Comparison of ENCODE assay signal across 1 cellular context in the genomic region with DNA sequence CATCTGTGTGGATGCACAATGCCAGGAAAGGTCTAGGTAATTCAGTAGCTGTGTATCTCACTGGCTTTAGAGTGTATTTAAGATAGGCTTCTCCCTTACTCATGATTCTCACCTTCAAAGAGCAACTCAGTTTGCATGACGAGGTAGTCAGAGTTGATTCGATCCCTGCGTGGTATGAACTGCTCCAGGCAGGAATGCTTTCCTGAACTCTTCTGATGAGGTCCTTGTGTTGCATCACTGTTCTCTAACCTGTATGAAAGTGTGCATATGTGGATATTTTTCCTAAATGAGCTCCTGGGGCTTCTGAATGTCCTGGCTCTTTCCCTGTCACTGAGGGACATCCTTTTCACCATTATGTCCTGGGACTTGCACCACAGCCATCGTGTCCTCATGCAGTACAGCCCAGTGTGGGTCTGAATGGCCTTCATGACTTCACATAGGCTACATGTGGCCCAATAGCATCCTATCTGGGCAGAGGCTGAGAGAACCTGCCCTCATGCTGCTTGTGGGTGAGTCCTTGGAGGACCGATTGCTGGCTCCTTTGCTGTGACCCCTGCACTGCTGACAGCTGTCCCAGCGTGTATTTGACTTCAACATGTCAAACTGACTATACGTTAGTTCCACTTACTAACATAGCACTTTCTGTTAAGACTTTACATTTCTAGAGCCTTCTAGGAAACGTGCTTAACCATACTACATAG.
TF ChIP-seq lines count a peak whose summit lies in the region.

No MANE protein-coding gene starts in this region.

TF ChIP-seq in K562, 482 proteins besides CTCF, POLR2A, EP300 and RAD21 (continued from another document):
- TF ChIP-seq, protein P1, sequence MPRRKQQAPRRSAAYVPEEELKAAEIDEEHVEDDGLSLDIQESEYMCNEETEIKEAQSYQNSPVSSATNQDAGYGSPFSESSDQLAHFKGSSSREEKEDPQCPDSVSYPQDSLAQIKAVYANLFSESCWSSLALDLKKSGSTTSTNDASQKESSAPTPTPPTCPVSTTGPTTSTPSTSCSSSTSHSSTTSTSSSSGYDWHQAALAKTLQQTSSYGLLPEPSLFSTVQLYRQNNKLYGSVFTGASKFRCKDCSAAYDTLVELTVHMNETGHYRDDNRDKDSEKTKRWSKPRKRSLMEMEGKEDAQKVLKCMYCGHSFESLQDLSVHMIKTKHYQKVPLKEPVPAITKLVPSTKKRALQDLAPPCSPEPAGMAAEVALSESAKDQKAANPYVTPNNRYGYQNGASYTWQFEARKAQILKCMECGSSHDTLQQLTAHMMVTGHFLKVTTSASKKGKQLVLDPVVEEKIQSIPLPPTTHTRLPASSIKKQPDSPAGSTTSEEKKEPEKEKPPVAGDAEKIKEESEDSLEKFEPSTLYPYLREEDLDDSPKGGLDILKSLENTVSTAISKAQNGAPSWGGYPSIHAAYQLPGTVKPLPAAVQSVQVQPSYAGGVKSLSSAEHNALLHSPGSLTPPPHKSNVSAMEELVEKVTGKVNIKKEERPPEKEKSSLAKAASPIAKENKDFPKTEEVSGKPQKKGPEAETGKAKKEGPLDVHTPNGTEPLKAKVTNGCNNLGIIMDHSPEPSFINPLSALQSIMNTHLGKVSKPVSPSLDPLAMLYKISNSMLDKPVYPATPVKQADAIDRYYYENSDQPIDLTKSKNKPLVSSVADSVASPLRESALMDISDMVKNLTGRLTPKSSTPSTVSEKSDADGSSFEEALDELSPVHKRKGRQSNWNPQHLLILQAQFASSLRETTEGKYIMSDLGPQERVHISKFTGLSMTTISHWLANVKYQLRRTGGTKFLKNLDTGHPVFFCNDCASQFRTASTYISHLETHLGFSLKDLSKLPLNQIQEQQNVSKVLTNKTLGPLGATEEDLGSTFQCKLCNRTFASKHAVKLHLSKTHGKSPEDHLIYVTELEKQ (CRISPR knock-in tag; IDR thresholded peaks at IDR 0.05): peak; percentile 60; the same call in 1 of the 2 replicates
- peak; percentile 1; the same call in 1 of the 2 replicates for TF ChIP-seq RBFOX2 (IDR thresholded peaks at IDR 0.05; ENCODE audit: low read depth, low read length)
- no peak for TF ChIP-seq TRIM24 (IDR thresholded peaks at IDR 0.05)
- TF ChIP-seq ZFP36 (IDR thresholded peaks at IDR 0.05; ENCODE audit: low read depth, low read length, partially characterized antibody): no peak
- peak; percentile 32 for TF ChIP-seq POLR2B (IDR thresholded peaks at IDR 0.05; ENCODE audit: low read depth, partially characterized antibody)
- 0 out of 2 replicates have a peak, but pooled peaks have one; percentile 11 for TF ChIP-seq KDM2B (CRISPR knock-in tag; IDR thresholded peaks at IDR 0.05)
- TF ChIP-seq, protein P2, sequence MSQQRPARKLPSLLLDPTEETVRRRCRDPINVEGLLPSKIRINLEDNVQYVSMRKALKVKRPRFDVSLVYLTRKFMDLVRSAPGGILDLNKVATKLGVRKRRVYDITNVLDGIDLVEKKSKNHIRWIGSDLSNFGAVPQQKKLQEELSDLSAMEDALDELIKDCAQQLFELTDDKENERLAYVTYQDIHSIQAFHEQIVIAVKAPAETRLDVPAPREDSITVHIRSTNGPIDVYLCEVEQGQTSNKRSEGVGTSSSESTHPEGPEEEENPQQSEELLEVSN (IDR thresholded peaks at IDR 0.05; ENCODE audit: borderline replicate concordance in 1 of 2, extremely low read depth in 1 of 2, insufficient read depth in 1 of 2, insufficient read length in 1 of 2, low read depth in 1 of 2, low read length in 1 of 2, poor library complexity in 1 of 2, severe bottlenecking in 1 of 2): peak in 1 of 2 experiments; percentile 11
- no peak for TF ChIP-seq MYC (IDR thresholded peaks at IDR 0.05; ENCODE audit: low read depth, low read length)
- TF ChIP-seq MYC (CRISPR knock-in tag; IDR thresholded peaks at IDR 0.05; ENCODE audit: borderline replicate concordance, low read depth): 0 out of 2 replicates have a peak, but pooled peaks have one; percentile 14
- peak; percentile 61; the same call in 1 of the 2 replicates for TF ChIP-seq HSF4 (CRISPR knock-in tag; IDR thresholded peaks at IDR 0.05; ENCODE audit: borderline replicate concordance)
- TF ChIP-seq, protein P3, sequence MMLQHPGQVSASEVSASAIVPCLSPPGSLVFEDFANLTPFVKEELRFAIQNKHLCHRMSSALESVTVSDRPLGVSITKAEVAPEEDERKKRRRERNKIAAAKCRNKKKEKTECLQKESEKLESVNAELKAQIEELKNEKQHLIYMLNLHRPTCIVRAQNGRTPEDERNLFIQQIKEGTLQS (IDR thresholded peaks at IDR 0.05): no peak; the same call in 1 of the 2 replicates
- TF ChIP-seq, protein P3 (CRISPR knock-in tag; conservative IDR thresholded peaks at IDR 0.05): no peak
- TF ChIP-seq SP2 (IDR thresholded peaks at IDR 0.05; ENCODE audit: extremely low read depth, low read depth, low read length, poor library complexity, severe bottlenecking): no peak
- TF ChIP-seq CEBPG (CRISPR knock-in tag; IDR thresholded peaks at IDR 0.05): peak; percentile 52; the same call in 1 of the 2 replicates
- TF ChIP-seq CEBPG (tag; conservative IDR thresholded peaks at IDR 0.05 in 1 of 2, IDR thresholded peaks at IDR 0.05 in 1 of 2): peak; percentile 65 to 72
- TF ChIP-seq, protein P4, sequence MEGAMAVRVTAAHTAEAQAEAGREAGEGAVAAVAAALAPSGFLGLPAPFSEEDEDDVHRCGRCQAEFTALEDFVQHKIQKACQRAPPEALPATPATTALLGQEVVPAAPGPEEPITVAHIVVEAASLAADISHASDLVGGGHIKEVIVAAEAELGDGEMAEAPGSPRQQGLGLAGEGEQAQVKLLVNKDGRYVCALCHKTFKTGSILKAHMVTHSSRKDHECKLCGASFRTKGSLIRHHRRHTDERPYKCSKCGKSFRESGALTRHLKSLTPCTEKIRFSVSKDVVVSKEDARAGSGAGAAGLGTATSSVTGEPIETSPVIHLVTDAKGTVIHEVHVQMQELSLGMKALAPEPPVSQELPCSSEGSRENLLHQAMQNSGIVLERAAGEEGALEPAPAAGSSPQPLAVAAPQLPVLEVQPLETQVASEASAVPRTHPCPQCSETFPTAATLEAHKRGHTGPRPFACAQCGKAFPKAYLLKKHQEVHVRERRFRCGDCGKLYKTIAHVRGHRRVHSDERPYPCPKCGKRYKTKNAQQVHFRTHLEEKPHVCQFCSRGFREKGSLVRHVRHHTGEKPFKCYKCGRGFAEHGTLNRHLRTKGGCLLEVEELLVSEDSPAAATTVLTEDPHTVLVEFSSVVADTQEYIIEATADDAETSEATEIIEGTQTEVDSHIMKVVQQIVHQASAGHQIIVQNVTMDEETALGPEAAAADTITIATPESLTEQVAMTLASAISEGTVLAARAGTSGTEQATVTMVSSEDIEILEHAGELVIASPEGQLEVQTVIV (CRISPR knock-in tag; IDR thresholded peaks at IDR 0.05; ENCODE audit: borderline replicate concordance): no peak
- TF ChIP-seq SNIP1 (IDR thresholded peaks at IDR 0.05; ENCODE audit: low read depth): 0 out of 2 replicates have a peak, but pooled peaks have one; percentile 0
- TF ChIP-seq, protein P5, sequence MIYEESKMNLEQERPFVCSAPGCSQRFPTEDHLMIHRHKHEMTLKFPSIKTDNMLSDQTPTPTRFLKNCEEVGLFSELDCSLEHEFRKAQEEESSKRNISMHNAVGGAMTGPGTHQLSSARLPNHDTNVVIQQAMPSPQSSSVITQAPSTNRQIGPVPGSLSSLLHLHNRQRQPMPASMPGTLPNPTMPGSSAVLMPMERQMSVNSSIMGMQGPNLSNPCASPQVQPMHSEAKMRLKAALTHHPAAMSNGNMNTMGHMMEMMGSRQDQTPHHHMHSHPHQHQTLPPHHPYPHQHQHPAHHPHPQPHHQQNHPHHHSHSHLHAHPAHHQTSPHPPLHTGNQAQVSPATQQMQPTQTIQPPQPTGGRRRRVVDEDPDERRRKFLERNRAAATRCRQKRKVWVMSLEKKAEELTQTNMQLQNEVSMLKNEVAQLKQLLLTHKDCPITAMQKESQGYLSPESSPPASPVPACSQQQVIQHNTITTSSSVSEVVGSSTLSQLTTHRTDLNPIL (CRISPR knock-in tag; IDR thresholded peaks at IDR 0.05): no peak
- no peak for TF ChIP-seq NFE2 (IDR thresholded peaks at IDR 0.05; ENCODE audit: low read depth)
